In genomic region chr11:114193730-114194674, GRCh38 we compare ENCODE assay signal across 13 cellular contexts.
DNase-seq lines count a peak whose midpoint lies in the region; ATAC-seq and TF ChIP-seq lines count a peak whose summit lies in the region.
"Had no signal": no experiment of that assay in that cellular context is flagged by ENCODE, and none has a peak within 500 bp of the region (broad histone marks: within the 10 kb centered on the region; RNA-seq: fewer than 3 reads in every experiment).

No MANE protein-coding gene starts in this region.

- no peak for TF ChIP-seq CTCF in prostate gland (IDR thresholded peaks at IDR 0.05)
- TF ChIP-seq CTCF in GM20000 (IDR thresholded peaks at IDR 0.05; ENCODE audit: extremely low read depth, missing control alignments) = no peak

- no peaks in the 10 kb centered on the region for H3K27me3 ChIP-seq in right cardiac atrium (ENCODE audit: control insufficient read depth, insufficient read depth)
- no peaks in the 10 kb centered on the region for H3K27me3 ChIP-seq in prostate gland (replicated peaks; ENCODE audit: insufficient read depth)
- H3K27me3 ChIP-seq: brain microvascular endothelial cell had no signal

- 67% methylated on average over 10 of the region's 10 CpGs for WGBS in right cardiac atrium
- WGBS in prostate gland = 63% methylated on average over 10 of the region's 10 CpGs

- DNase-seq in right cardiac atrium (no peak), cardiac septum (ENCODE audit: low spot score) (no peak), fibroblast of gingiva (ENCODE audit: low read depth) (peak; percentile 83), prostate gland (ENCODE audit: low spot score) (no peak), H4 (ENCODE audit: low spot score) (no peak), GM20000 (ENCODE audit: low spot score) (no peak), cortex of kidney (lab: John Stamatoyannopoulos, UW) (no peak)
- DNase-seq: activated T-cell treated with anti-CD3 and anti-CD28 coated beads, Interleukin-2, amount 50 U/mL, for 48 hours; brain microvascular endothelial cell; DND-41; midbrain had no signal

- H3K9me3 ChIP-seq in right cardiac atrium (ENCODE audit: control insufficient read depth, low read length) (no peaks in the 10 kb centered on the region), prostate gland (no peaks in the 10 kb centered on the region)

- peak overlapping the region; percentile 87 for H3K27ac ChIP-seq in right cardiac atrium (ENCODE audit: low read length)
- H3K27ac ChIP-seq in prostate gland = peak overlapping the region; percentile 94 to 95
- H3K27ac ChIP-seq: brain microvascular endothelial cell had no signal

- H3K4me3 ChIP-seq in right cardiac atrium (ENCODE audit: low read length) (no peak overlapping the region), prostate gland (no peak overlapping the region)

- ATAC-seq in right cardiac atrium (no peak), HG03045 (IDR thresholded peaks at IDR 0.05; ENCODE audit: unreplicated experiment) (no peak)
- ATAC-seq: sciatic nerve had no signal

- intact Hi-C loops in right cardiac atrium (cut with DNase I) = no loop called here
- intact Hi-C loops in cardiac septum (cut with DNase I) = loop anchor here (10.0 kb wide), 1 partner anchor 319 kb away; the partner anchor contains the start of gene USP28
- intact Hi-C loops in prostate gland (cut with DNase I) = no loop called here

- peaks cover 43% of the 10 kb centered on the region for H3K4me1 ChIP-seq in right cardiac atrium (ENCODE audit: control insufficient read depth, insufficient read depth, low read length)
- peaks cover 52% of the 10 kb centered on the region for H3K4me1 ChIP-seq in prostate gland (replicated peaks)

- no peaks in the 10 kb centered on the region for H3K36me3 ChIP-seq in prostate gland
- H3K36me3 ChIP-seq: brain microvascular endothelial cell had no signal

- TF ChIP-seq POLR2A in prostate gland (IDR thresholded peaks at IDR 0.05) = no peak
